34 cellular contexts compared by ENCODE assay signal in the genomic region with DNA sequence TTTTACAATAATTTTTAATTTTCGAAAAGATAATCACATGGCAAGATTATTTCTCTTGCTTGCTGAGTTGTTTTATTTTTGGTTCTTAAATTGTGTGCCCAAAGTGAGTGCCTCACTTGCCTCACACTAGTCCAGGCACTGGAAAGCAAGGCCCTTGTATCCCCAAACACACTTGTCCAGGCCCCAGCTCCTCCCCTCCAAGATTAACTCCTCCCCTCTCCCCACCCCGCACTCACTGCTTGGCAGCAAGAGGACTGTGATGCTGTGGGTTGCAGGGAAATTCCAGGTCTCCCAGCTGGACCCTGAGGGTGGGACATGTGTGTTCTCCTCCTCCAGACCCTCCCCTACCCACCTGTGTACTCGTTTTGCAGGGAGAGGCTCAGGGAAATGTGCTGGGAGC. TPM values are rescaled to one million over a fixed set of nuclear protein-coding genes. Genes with fewer than 3 reads are reported as not detected.
"Had no signal": no experiment of that assay in that cellular context is flagged by ENCODE, and none has a peak within 500 bp of the region (broad histone marks: within the 10 kb centered on the region; RNA-seq: fewer than 3 reads in every experiment).

No MANE protein-coding gene starts in this region.

- H3K27ac ChIP-seq: colonic mucosa, epithelial cell of prostate, esophagus squamous epithelium, gastrocnemius medialis, heart right ventricle, left lung, lower lobe of right lung had no signal

- H3K4me3 ChIP-seq: colonic mucosa, esophagus squamous epithelium, gastrocnemius medialis, heart right ventricle, left lung, lower lobe of right lung, mucosa of descending colon had no signal

- ATAC-seq: effector memory CD8-positive, alpha-beta T cell; esophagus mucosa; gastrocnemius medialis; heart right ventricle; left cardiac atrium; left lung; left ventricle myocardium superior; lower lobe of right lung; mucosa of descending colon had no signal

- DNase-seq: colonic mucosa; cortex of kidney; effector CD8-positive, alpha-beta T cell; effector memory CD8-positive, alpha-beta T cell; endodermal cell; erythroblast; esophagus squamous epithelium; foreskin fibroblast; foreskin melanocyte; gastrocnemius medialis; glutamatergic neuron; head of caudate nucleus; heart right ventricle; hippocampal formation; immature natural killer cell; islet precursor cell; kidney; left cardiac atrium; left lung; left ventricle myocardium superior; lower lobe of right lung; mesenchymal stem cell; mucosa of descending colon had no signal

- H3K9me3 ChIP-seq: colonic mucosa, esophagus squamous epithelium, gastrocnemius medialis, heart right ventricle, left lung, lower lobe of right lung, mucosa of descending colon had no signal

- H3K36me3 ChIP-seq: colonic mucosa, esophagus squamous epithelium, gastrocnemius medialis, heart right ventricle, left lung, lower lobe of right lung had no signal

- FAIRE-seq: endometrium, kidney had no signal

- H3K4me1 ChIP-seq: colonic mucosa, esophagus squamous epithelium, gastrocnemius medialis had no signal

- H3K27me3 ChIP-seq: colonic mucosa, gastrocnemius medialis had no signal

RNA-seq across cellular contexts. Expression of gene SIGLEC12, which starts 3.9 kb away (rescaled TPM):
- total RNA-seq: chondrocyte, dermis microvascular lymphatic vessel endothelial cell, endodermal cell, esophagus mucosa, gastrocnemius medialis, glomerular endothelial cell, left ventricle myocardium superior, lung microvascular endothelial cell, mesothelial cell of epicardium, myocyte had no signal
- polyA plus RNA-seq: immature natural killer cell had no signal

RNA-seq across cellular contexts. Expression of gene CEACAM18, which starts 19.3 kb away (rescaled TPM):
- total RNA-seq: chondrocyte, colonic mucosa, dermis microvascular lymphatic vessel endothelial cell, endodermal cell, esophagus mucosa, esophagus squamous epithelium, gastrocnemius medialis, glomerular endothelial cell, heart right ventricle, kidney, left cardiac atrium, left lung, left ventricle myocardium superior, lower leg skin, lower lobe of right lung, lung microvascular endothelial cell, mesenteric fat pad, mesothelial cell of epicardium, myocyte had no signal
- polyA plus RNA-seq: heart right ventricle, immature natural killer cell had no signal

RNA-seq across cellular contexts. Expression of gene SIGLEC6, which starts 33.8 kb away (rescaled TPM):
- total RNA-seq: chondrocyte, dermis microvascular lymphatic vessel endothelial cell, glomerular endothelial cell, lung microvascular endothelial cell, mesothelial cell of epicardium, myocyte had no signal
- polyA plus RNA-seq: heart right ventricle had no signal

RNA-seq across cellular contexts. Expression of gene SIGLEC8, which starts 39.4 kb away (rescaled TPM):
- total RNA-seq: chondrocyte, dermis microvascular lymphatic vessel endothelial cell, endodermal cell, esophagus mucosa, glomerular endothelial cell, lung microvascular endothelial cell, mesothelial cell of epicardium, myocyte had no signal
- polyA plus RNA-seq: heart right ventricle, immature natural killer cell had no signal
